9 cellular contexts compared by ENCODE assay signal in genomic region chr2:219433666-219434467, GRCh38. TPM values are rescaled to one million over a fixed set of nuclear protein-coding genes. Genes with fewer than 3 reads are reported as not detected.
DNase-seq lines count a peak whose midpoint lies in the region; ATAC-seq and TF ChIP-seq lines count a peak whose summit lies in the region.
"Had no signal": no experiment of that assay in that cellular context is flagged by ENCODE, and none has a peak within 500 bp of the region (broad histone marks: within the 10 kb centered on the region; RNA-seq: fewer than 3 reads in every experiment).

No MANE protein-coding gene starts in this region.

- H3K56ac ChIP-seq in H9 (ENCODE audit: insufficient read length, low read depth, low read length) = no peak overlapping the region

- H3K79me1 ChIP-seq in H9 (ENCODE audit: insufficient read depth, low read depth, low read length, poor library complexity, severe bottlenecking) = no peaks in the 10 kb centered on the region

- H3K79me2 ChIP-seq in H9 (ENCODE audit: insufficient read depth, low read length) = no peaks in the 10 kb centered on the region

- no peak for ATAC-seq in HG03354 (IDR thresholded peaks at IDR 0.05; ENCODE audit: poor library complexity, severe bottlenecking, unreplicated experiment)

- H2AFZ ChIP-seq in H9 (ENCODE audit: low read length) = no peak overlapping the region

- no peaks in the 10 kb centered on the region for H4K20me1 ChIP-seq in H9 (ENCODE audit: control insufficient read depth, insufficient read depth, insufficient read length)

- H3K4ac ChIP-seq in H9 (ENCODE audit: low read depth, low read length) = no peak overlapping the region

- H3T11ph ChIP-seq in H9 (ENCODE audit: low read length) = no peak overlapping the region

- H4K91ac ChIP-seq in H9 (ENCODE audit: insufficient read length, low read depth, low read length) = no peak overlapping the region

- no CpG with 5 or more reads among the region's 16 CpGs for WGBS in H9 (ENCODE audit: extremely low coverage, insufficient read length, low lambda C conversion rate)

- no peak overlapping the region for H2BK12ac ChIP-seq in H9 (ENCODE audit: insufficient read length, low read depth, low read length)

- H3K27me3 ChIP-seq in H9 (ENCODE audit: insufficient read depth, low read length) = no peaks in the 10 kb centered on the region; the same call in 1 of the 2 replicates

- H3K4me3 Mint-ChIP-seq in H9 (peak overlapping the region; percentile 24 to 61; a peak in 4 of 5 replicates), glutamatergic neuron (ENCODE audit: unreplicated experiment) (peak overlapping the region; percentile 42)

- peak overlapping the region; percentile 1 for H3K18ac ChIP-seq in H9 (ENCODE audit: insufficient read length, low read depth, low read length)

- peak overlapping the region; percentile 3 for H3K4me2 ChIP-seq in H9 (ENCODE audit: insufficient read depth, insufficient read length, low read length)

- H2BK5ac ChIP-seq in H9 (ENCODE audit: insufficient read length, low read length) = no peak overlapping the region

- H3K27ac Mint-ChIP-seq in H9 = peak overlapping the region; percentile 19 to 66 (median 32); a peak in 3 of 7 replicates
- no peak overlapping the region for H3K27ac Mint-ChIP-seq in glutamatergic neuron (ENCODE audit: unreplicated experiment)

- H3K4me1 Mint-ChIP-seq in H9 = peaks cover 7 to 12% of the 10 kb centered on the region in 2 experiments
- H3K4me1 Mint-ChIP-seq in glutamatergic neuron (ENCODE audit: low read depth, unreplicated experiment) = peaks cover 14% of the 10 kb centered on the region

- no peak overlapping the region for H4K8ac ChIP-seq in H9 (replicated peaks; ENCODE audit: insufficient read length, low read depth, low read length)

- H2BK15ac ChIP-seq in H9 (ENCODE audit: low read depth, low read length) = no peak overlapping the region

- H2BK20ac ChIP-seq in H9 (ENCODE audit: low read depth, low read length, poor library complexity, severe bottlenecking) = no peak overlapping the region

- 0 out of 2 replicates have a peak overlapping the region, but pooled peaks have one; percentile 10 for H3K14ac ChIP-seq in H9 (ENCODE audit: insufficient read depth, low read length)

- peaks cover 6% of the 10 kb centered on the region for H3K23me2 ChIP-seq in H9 (ENCODE audit: insufficient read length, low read depth, low read length, poor library complexity, severe bottlenecking)

- TF ChIP-seq CTCF in AG09319 (IDR thresholded peaks at IDR 0.05; ENCODE audit: low read depth, low read length) (peak; percentile 34), H9 (conservative IDR thresholded peaks at IDR 0.05) (peak; percentile 87), glutamatergic neuron (IDR thresholded peaks at IDR 0.05; ENCODE audit: partially characterized antibody, unreplicated experiment) (peak; percentile 35)

- H3K9me3 ChIP-seq in H9 (ENCODE audit: control insufficient read depth, low read depth, low read length) = no peaks in the 10 kb centered on the region

- H3K9me3 Mint-ChIP-seq in H9 = no peaks in the 10 kb centered on the region; a peak in 1 of 5 replicates
- H3K9me3 Mint-ChIP-seq in glutamatergic neuron (ENCODE audit: unreplicated experiment) = peaks cover 9% of the 10 kb centered on the region

- H3K4me1 ChIP-seq in H9 (ENCODE audit: insufficient read depth, low read length) = peaks cover 2% of the 10 kb centered on the region; the same call in 1 of the 2 replicates

- no peak overlapping the region for H3K9ac ChIP-seq in H9 (ENCODE audit: extremely low read depth, insufficient read length, low read length)

- H2BK120ac ChIP-seq in H9 (ENCODE audit: low read depth, low read length, poor library complexity, severe bottlenecking) = no peak overlapping the region

- DNase-seq in AG09319 (ENCODE audit: extremely low read depth, low read depth) = no peak
- DNase-seq in H9 = peak; percentile 91
- DNase-seq in SW480 (ENCODE audit: low spot score) = peak; percentile 29
- peak; percentile 69 for DNase-seq in glutamatergic neuron
- DNase-seq in stimulated activated CD4-positive, alpha-beta T cell treated with anti-CD3 and anti-CD28 coated beads, Interleukin-2, amount 100 ng/mL, for 48 hours = peak; percentile 26 to 45
- DNase-seq in activated gamma-delta T cell treated with Interleukin-2 at 50 U/mL for 16 hours = no peak
- no peak for DNase-seq in NCI-H510A treated with DMSO at 0.1 percent for 48 hours (lab: John Stamatoyannopoulos, UW)

- H3K23ac ChIP-seq in H9 (ENCODE audit: insufficient read length, low read depth, low read length) = no peak overlapping the region

- no peak overlapping the region for H2AK5ac ChIP-seq in H9 (ENCODE audit: insufficient read length, low read length)

- no peak overlapping the region for H3K27ac ChIP-seq in H9 (ENCODE audit: insufficient read length, low read depth, low read length)

- peaks cover 21% of the 10 kb centered on the region for H3K27me3 Mint-ChIP-seq in H9 (ENCODE audit: low read depth)
- H3K27me3 Mint-ChIP-seq in glutamatergic neuron (ENCODE audit: unreplicated experiment) = peaks cover 10% of the 10 kb centered on the region

- H3K36me3 Mint-ChIP-seq in H9 (ENCODE audit: insufficient read depth in 1 of 3, low read depth in 3 of 3) (no peaks in the 10 kb centered on the region), glutamatergic neuron (ENCODE audit: unreplicated experiment) (no peaks in the 10 kb centered on the region)

- no peak overlapping the region for H4K5ac ChIP-seq in H9 (ENCODE audit: insufficient read length, low read depth, low read length)

RNA-seq across cellular contexts. Expression of gene SPEG, which starts 0.8 kb away (rescaled TPM):
- total RNA-seq in H9 (2021) (23.7 and 25.2 TPM in 2 replicates), glutamatergic neuron (ENCODE audit: unreplicated experiment) (92.9 TPM)

RNA-seq across cellular contexts. Expression of gene DES, which starts 15.7 kb away (rescaled TPM):
- total RNA-seq in H9 (2021) = 3.0 and 4.6 TPM in 2 replicates
- total RNA-seq in glutamatergic neuron (ENCODE audit: unreplicated experiment) = 1.3 TPM
- total RNA-seq: dermis microvascular lymphatic vessel endothelial cell had no signal

RNA-seq across cellular contexts. Expression of gene DNPEP, which starts 46.2 kb away (rescaled TPM):
- total RNA-seq in H9 (2021) (60.9 and 63.5 TPM in 2 replicates), glutamatergic neuron (ENCODE audit: unreplicated experiment) (19.8 TPM)

Comparison
In these comparisons a context has a peak if more than half of its experiments do, and no peak if none do; other contexts are left out.
1. DNase-seq: peak in H9 (single experiment), SW480 (single experiment), glutamatergic neuron (single experiment) and stimulated activated CD4-positive, alpha-beta T cell treated with anti-CD3 and anti-CD28 coated beads, Interleukin-2, amount 100 ng/mL, for 48 hours (2 of 2); none in AG09319 (single experiment), activated gamma-delta T cell treated with Interleukin-2 at 50 U/mL for 16 hours (single experiment) and NCI-H510A treated with DMSO at 0.1 percent for 48 hours (single experiment).
2. CTCF ChIP-seq: peak in every context shown above with its lines; median percentile 87 in H9; 35 in glutamatergic neuron; 34 in AG09319.